ENCODE assay signal across 14 cellular contexts in the genomic region with DNA sequence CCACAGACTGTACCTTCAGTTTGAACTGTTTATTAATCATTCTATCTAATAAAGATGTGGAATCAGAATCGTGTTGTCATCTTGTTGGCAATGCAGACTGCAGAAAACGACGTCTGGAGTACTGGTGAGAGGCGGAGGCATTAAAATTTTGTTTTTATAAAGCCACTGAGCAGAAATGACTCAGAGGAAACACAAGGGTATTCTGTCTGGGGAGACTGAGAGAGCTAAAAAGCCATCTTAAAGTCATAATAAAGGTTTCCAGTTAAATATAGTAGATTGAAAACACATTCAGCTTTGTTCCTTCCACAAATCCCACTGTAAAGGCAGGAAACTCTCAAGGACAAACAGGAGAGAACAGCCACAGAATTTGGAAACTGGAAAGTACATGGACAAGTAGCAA.
DNase-seq lines count a peak whose midpoint lies in the region; ATAC-seq, FAIRE-seq and TF ChIP-seq lines count a peak whose summit lies in the region.
"Had no signal": no experiment of that assay in that cellular context is flagged by ENCODE, and none has a peak within 500 bp of the region (broad histone marks: within the 10 kb centered on the region; RNA-seq: fewer than 3 reads in every experiment).

No MANE protein-coding gene starts in this region.

- H3K36me3 Mint-ChIP-seq in astrocyte (ENCODE audit: low read depth, unreplicated experiment) = peaks cover 20% of the 10 kb centered on the region

- H3K27me3 ChIP-seq in astrocyte (ENCODE audit: insufficient read depth, low read length) = no peaks in the 10 kb centered on the region
- H3K27me3 ChIP-seq: BLaER1 treated with 17β-estradiol and CSF1 and Interleukin-3, amounts not matched to agents 10 nM and 100 nM; colonic mucosa had no signal

- no peak for ATAC-seq in HG03521 (IDR thresholded peaks at IDR 0.05; ENCODE audit: unreplicated experiment)
- no peak for ATAC-seq in HG02973 (IDR thresholded peaks at IDR 0.05; ENCODE audit: unreplicated experiment)
- ATAC-seq: left ventricle myocardium superior had no signal

- H3K9me3 Mint-ChIP-seq in astrocyte (ENCODE audit: unreplicated experiment) = peaks cover 11% of the 10 kb centered on the region

- FAIRE-seq in astrocyte (lab: Jason Lieb, UNC) = peak; percentile 9

- no peak overlapping the region for H3K4me3 Mint-ChIP-seq in astrocyte (ENCODE audit: unreplicated experiment)
- H3K4me3 Mint-ChIP-seq: neural crest cell had no signal

- H3K4me1 Mint-ChIP-seq in astrocyte (ENCODE audit: low read depth, unreplicated experiment) = peaks cover 15% of the 10 kb centered on the region

- no peak for TF ChIP-seq CTCF in astrocyte (IDR thresholded peaks at IDR 0.05; ENCODE audit: insufficient read depth, low read depth, low read length)

- no peaks in the 10 kb centered on the region for H3K36me3 ChIP-seq in astrocyte (ENCODE audit: insufficient read depth, low read length)
- H3K36me3 ChIP-seq: colonic mucosa had no signal

- H3K27ac ChIP-seq in astrocyte (ENCODE audit: low read depth, low read length) = peak overlapping the region; percentile 64
- H3K27ac ChIP-seq: BLaER1 treated with 17β-estradiol and CSF1 and Interleukin-3, amounts not matched to agents 10 nM and 100 nM; colonic mucosa had no signal

- no peaks in the 10 kb centered on the region for H4K20me1 ChIP-seq in astrocyte (ENCODE audit: insufficient read depth, low read length)

- H2AFZ ChIP-seq in astrocyte (ENCODE audit: low read depth, low read length) = no peak overlapping the region

- no peak overlapping the region for H3K4me3 ChIP-seq in astrocyte (ENCODE audit: insufficient read depth, low read depth, low read length)
- H3K4me3 ChIP-seq: BLaER1 treated with 17β-estradiol and CSF1 and Interleukin-3, amounts not matched to agents 10 nM and 100 nM; colonic mucosa had no signal

- peaks cover 16% of the 10 kb centered on the region for H3K4me1 ChIP-seq in astrocyte (ENCODE audit: insufficient read depth, low read length)
- H3K4me1 ChIP-seq: colonic mucosa had no signal

- H3K79me2 ChIP-seq in astrocyte (ENCODE audit: insufficient read depth, low read length) = peaks cover 3% of the 10 kb centered on the region

- no peaks in the 10 kb centered on the region for H3K27me3 Mint-ChIP-seq in astrocyte (ENCODE audit: low read depth, unreplicated experiment)

- DNase-seq in A172 (ENCODE audit: low spot score) (peak; percentile 70), GM04503 (ENCODE audit: low read depth) (peak; percentile 42), astrocyte (ENCODE audit: low read depth) (peak; percentile 65), glomerular visceral epithelial cell (ENCODE audit: extremely low spot score) (peak; percentile 33), NCI-H2107 (lab: John Stamatoyannopoulos, UW) (no peak), NCI-H2196 treated with DMSO at 0.1 percent for 48 hours (lab: John Stamatoyannopoulos, UW; ENCODE audit: unreplicated experiment) (no peak)
- DNase-seq: activated CD4-positive, alpha-beta T cell treated with anti-CD3 and anti-CD28 coated beads, Interleukin-2, amount 50 U/mL, for 1 hour; colonic mucosa; Kasumi-1; left ventricle myocardium superior had no signal

- peak overlapping the region; percentile 69 for H3K4me2 ChIP-seq in astrocyte (ENCODE audit: low read length)

- peak overlapping the region; percentile 55 for H3K9ac ChIP-seq in astrocyte (ENCODE audit: low read length)
- H3K9ac ChIP-seq: BLaER1 treated with 17β-estradiol and CSF1 and Interleukin-3, amounts not matched to agents 10 nM and 100 nM had no signal

- H3K27ac Mint-ChIP-seq in astrocyte (ENCODE audit: unreplicated experiment) = no peak overlapping the region

- peaks cover 10% of the 10 kb centered on the region for H3K9me3 ChIP-seq in astrocyte (ENCODE audit: insufficient read depth, low read depth, low read length)

Comparison
In these comparisons a context has a peak if more than half of its experiments do, and no peak if none do; other contexts are left out.
1. DNase-seq: peak in A172 (single experiment), GM04503 (single experiment), astrocyte (single experiment) and glomerular visceral epithelial cell (single experiment); none in NCI-H2107 (single experiment) and NCI-H2196 treated with DMSO at 0.1 percent for 48 hours (single experiment).